ENCODE assay signal across 11 cellular contexts in genomic region chr6:82057846-82058554, GRCh38.
DNase-seq lines count a peak whose midpoint lies in the region; ATAC-seq and TF ChIP-seq lines count a peak whose summit lies in the region.
"Had no signal": no experiment of that assay in that cellular context is flagged by ENCODE, and none has a peak within 500 bp of the region (broad histone marks: within the 10 kb centered on the region; RNA-seq: fewer than 3 reads in every experiment).

No MANE protein-coding gene starts in this region.

- H3K36me3 ChIP-seq in colonic mucosa, result no peaks in the 10 kb centered on the region

- no peak overlapping the region for H3K9ac ChIP-seq in colonic mucosa (ENCODE audit: low read depth in 2 of 2, low read length in 2 of 2)

- ATAC-seq in HG03439 (IDR thresholded peaks at IDR 0.05; ENCODE audit: unreplicated experiment), result no peak
- ATAC-seq: activated CD8-positive, alpha-beta memory T cell treated with anti-CD3 and anti-CD28 coated beads, Interleukin-2, amount 10 ng/mL, durations not matched to agents 7 days and 5 days had no signal

- no peaks in the 10 kb centered on the region for H3K9me3 ChIP-seq in colonic mucosa

- no peaks in the 10 kb centered on the region for H3K4me1 ChIP-seq in colonic mucosa

- DNase-seq in HFF-Myc (ENCODE audit: extremely low read depth, low read depth) (peak; percentile 89), NCI-H774 (lab: John Stamatoyannopoulos, UW) (peak; percentile 58), fibroblast of mammary gland (ENCODE audit: low read depth) (peak; percentile 82), pulmonary artery endothelial cell (ENCODE audit: low read depth, low spot score) (peak; percentile 26), colonic mucosa (no peak), kidney tubule cell (ENCODE audit: low spot score) (no peak)
- DNase-seq in activated CD4-positive, alpha-beta T cell treated with anti-CD3 and anti-CD28 coated beads, Interleukin-2, amount 50 U/mL, for 4 hours, result no peak
- DNase-seq: activated CD8-positive, alpha-beta memory T cell treated with anti-CD3 and anti-CD28 coated beads, Interleukin-2, amount 10 ng/mL, durations not matched to agents 7 days and 5 days; central memory CD4-positive, alpha-beta T cell; MV-4-11 had no signal

- TF ChIP-seq CTCF in HFF-Myc (IDR thresholded peaks at IDR 0.05; ENCODE audit: low read depth, low read length, missing control alignments), result no peak
- no peak for TF ChIP-seq CTCF in fibroblast of mammary gland (conservative IDR thresholded peaks at IDR 0.05; ENCODE audit: control insufficient read depth, insufficient read depth, low read depth, low read length)
- no peak for TF ChIP-seq CTCF in colonic mucosa (IDR thresholded peaks at IDR 0.05)

- no peaks in the 10 kb centered on the region for H3K27me3 ChIP-seq in colonic mucosa

- H3K27ac ChIP-seq in colonic mucosa, result no peak overlapping the region

- no peak overlapping the region for H3K4me3 ChIP-seq in HFF-Myc (replicated peaks; ENCODE audit: low read depth, low read length)
- no peak overlapping the region for H3K4me3 ChIP-seq in fibroblast of mammary gland (ENCODE audit: control insufficient read depth, low read depth, low read length)
- no peak overlapping the region for H3K4me3 ChIP-seq in colonic mucosa

- intact Hi-C loops in colonic mucosa (cut with DNase I), result no loop called here

Comparison
In these comparisons a context has a peak if more than half of its experiments do, and no peak if none do; other contexts are left out.
1. DNase-seq: peak in HFF-Myc (single experiment), NCI-H774 (single experiment), fibroblast of mammary gland (single experiment) and pulmonary artery endothelial cell (single experiment); none in colonic mucosa (single experiment), kidney tubule cell (single experiment) and activated CD4-positive, alpha-beta T cell treated with anti-CD3 and anti-CD28 coated beads, Interleukin-2, amount 50 U/mL, for 4 hours (0 of 2).